ENCODE assay signal across 7 cellular contexts in genomic region chr1:154791292-154792278, GRCh38.
DNase-seq lines count a peak whose midpoint lies in the region; ATAC-seq and TF ChIP-seq lines count a peak whose summit lies in the region.

No MANE protein-coding gene starts in this region.

- H3K27me3 ChIP-seq in heart right ventricle: peaks cover 0 to 19% (median 0%) of the 10 kb centered on the region in 7 donors

- peak overlapping the region; percentile 85 for H3K27ac Mint-ChIP-seq in stimulated activated naive B cell treated with anti-CD40 and anti-IgM and Interleukin-4, amounts not matched to agents 10 μg/mL and 1 μg/mL and 100 μg/mL, for 72 hours

- H3K27me3 Mint-ChIP-seq in stimulated activated naive B cell treated with anti-CD40 and anti-IgM and Interleukin-4, amounts not matched to agents 10 μg/mL and 1 μg/mL and 100 μg/mL, for 72 hours: peaks cover 22 to 28% of the 10 kb centered on the region in 2 donors

- H3K9me3 ChIP-seq in heart right ventricle: no peaks in the 10 kb centered on the region

- no peaks in the 10 kb centered on the region for H3K9me3 Mint-ChIP-seq in stimulated activated naive B cell treated with anti-CD40 and anti-IgM and Interleukin-4, amounts not matched to agents 10 μg/mL and 1 μg/mL and 100 μg/mL, for 72 hours

- H3K36me3 Mint-ChIP-seq in stimulated activated naive B cell treated with anti-CD40 and anti-IgM and Interleukin-4, amounts not matched to agents 10 μg/mL and 1 μg/mL and 100 μg/mL, for 72 hours: no peaks in the 10 kb centered on the region

- H3K36me3 ChIP-seq in heart right ventricle: no peaks in the 10 kb centered on the region

- intact Hi-C loops in heart right ventricle (cut with DNase I): loop anchor here in 1 of 10 donors (5.0 kb wide), 1 partner anchor 76 kb away; no protein-coding TSS in a partner anchor
- intact Hi-C loops in lower leg skin (cut with DNase I; ENCODE audit: low total_unique reads): no loop called here

- peak; percentile 46 for DNase-seq in NCI-H2227 (lab: John Stamatoyannopoulos, UW; ENCODE audit: unreplicated experiment)
- peak; percentile 85 for DNase-seq in activated CD8-positive, alpha-beta memory T cell treated with anti-CD3 and anti-CD28 coated beads, Interleukin-2, amount 50 U/mL, for 1 hour (ENCODE audit: extremely low read depth)
- peak in 1 of 2 donors; percentile 38 for DNase-seq in heart right ventricle
- DNase-seq in stimulated activated naive B cell treated with anti-CD40 and anti-IgM and Interleukin-4, amounts not matched to agents 10 μg/mL and 1 μg/mL and 100 μg/mL, for 72 hours: peak; percentile 47
- no peak for DNase-seq in lower leg skin (ENCODE audit: low spot score in 2 of 2)

- H3K4me3 ChIP-seq in heart right ventricle (no peak overlapping the region), lower leg skin (ENCODE audit: low read depth, poor library complexity, severe bottlenecking) (no peak overlapping the region)

- H3K4me1 ChIP-seq in heart right ventricle: peaks cover 0 to 16% (median 10%) of the 10 kb centered on the region in 9 donors

- ATAC-seq in GM18867 (IDR thresholded peaks at IDR 0.05; ENCODE audit: unreplicated experiment) (peak; percentile 89), HG02884 (IDR thresholded peaks at IDR 0.05; ENCODE audit: unreplicated experiment) (peak; percentile 78), heart right ventricle (peak in 7 of 8 donors; percentile 31 to 78 (median 51))
- peak; percentile 84 to 87 for ATAC-seq in stimulated activated naive B cell treated with anti-CD40 and anti-IgM and Interleukin-4, amounts not matched to agents 10 μg/mL and 1 μg/mL and 100 μg/mL, for 72 hours (replicated peaks)

- H3K4me1 Mint-ChIP-seq in stimulated activated naive B cell treated with anti-CD40 and anti-IgM and Interleukin-4, amounts not matched to agents 10 μg/mL and 1 μg/mL and 100 μg/mL, for 72 hours: peaks cover 12 to 27% of the 10 kb centered on the region in 2 donors

- H3K4me3 Mint-ChIP-seq in stimulated activated naive B cell treated with anti-CD40 and anti-IgM and Interleukin-4, amounts not matched to agents 10 μg/mL and 1 μg/mL and 100 μg/mL, for 72 hours: peak overlapping the region; percentile 58 to 69

- peak overlapping the region in 3 of 10 donors; percentile 2 to 31 (median 13) for H3K27ac ChIP-seq in heart right ventricle

- no peak for TF ChIP-seq POLR2A in lower leg skin (IDR thresholded peaks at IDR 0.05)

- WGBS in heart right ventricle, 2 donors: 40 to 42% methylated on average over 16 of the region's 16 CpGs
- WGBS in lower leg skin, 2 donors: 42 to 44% methylated on average over 16 of the region's 16 CpGs

- TF ChIP-seq CTCF in heart right ventricle (IDR thresholded peaks at IDR 0.05) (no peak), lower leg skin (IDR thresholded peaks at IDR 0.05) (no peak)

Comparison
In these comparisons a context has a peak if more than half of its experiments do, and no peak if none do; other contexts are left out.
1. DNase-seq: peak in NCI-H2227 (single experiment), activated CD8-positive, alpha-beta memory T cell treated with anti-CD3 and anti-CD28 coated beads, Interleukin-2, amount 50 U/mL, for 1 hour (single experiment) and stimulated activated naive B cell treated with anti-CD40 and anti-IgM and Interleukin-4, amounts not matched to agents 10 μg/mL and 1 μg/mL and 100 μg/mL, for 72 hours (single experiment); none in lower leg skin (0 of 2).
2. Peak in every context shown above with its lines, with median percentiles within 50 percentile points of each other: ATAC-seq.